8 cellular contexts compared by ENCODE assay signal in the genomic region with DNA sequence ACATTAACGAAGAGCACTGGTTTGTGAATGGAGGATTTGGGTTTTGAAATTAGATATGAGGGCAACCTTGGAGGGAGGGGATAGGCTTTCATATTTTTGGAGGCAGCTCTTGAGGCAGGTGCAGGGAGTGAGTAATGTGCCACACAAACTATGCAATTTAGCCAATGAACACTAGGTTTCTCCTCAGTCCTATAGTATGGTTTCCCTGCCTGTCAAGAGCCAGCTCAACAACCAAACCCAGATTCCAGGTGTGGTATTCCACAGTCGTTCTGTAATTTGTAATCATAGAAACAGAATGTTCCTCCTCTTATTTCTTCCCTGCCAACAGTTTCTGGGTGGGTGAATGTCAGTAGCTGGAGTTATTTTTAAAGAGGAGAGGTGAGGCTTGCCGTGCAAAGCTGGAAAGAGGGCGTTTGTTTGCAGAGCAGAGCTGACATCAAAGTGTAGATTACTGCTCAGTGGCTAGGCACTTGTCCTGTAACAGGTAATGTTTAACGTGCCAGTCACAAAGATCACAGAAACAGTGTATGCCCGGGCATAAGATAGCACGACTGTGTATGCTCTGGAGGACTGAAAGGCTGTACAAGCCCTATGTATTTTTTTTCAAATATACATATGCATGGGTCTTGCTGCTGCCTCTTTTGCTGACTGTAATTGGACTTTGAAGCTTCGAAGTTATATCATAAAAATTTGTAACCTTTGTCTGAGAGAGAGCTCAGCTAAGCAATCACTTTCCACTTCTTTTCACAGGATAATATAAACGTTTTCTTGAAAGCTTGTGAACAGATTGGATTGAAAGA.
DNase-seq lines count a peak whose midpoint lies in the region; ATAC-seq, FAIRE-seq and TF ChIP-seq lines count a peak whose summit lies in the region.

No MANE protein-coding gene starts in this region.

- peak overlapping the region in 1 of 2 experiments; percentile 49; a peak in 2 of 4 replicates for H3K4me3 ChIP-seq in Panc1 (ENCODE audit: low read depth in 2 of 2, low read length in 2 of 2)
- peak overlapping the region; percentile 25 to 53 (median 41) for H3K4me3 ChIP-seq in fibroblast of lung (replicated peaks in 1 of 4; ENCODE audit: control extremely low read depth in 1 of 4, insufficient read depth in 1 of 4, low read depth in 3 of 4, low read length in 4 of 4)
- peak overlapping the region; percentile 26 to 35 for H3K4me3 ChIP-seq in prostate gland

- peak; percentile 75 for TF ChIP-seq POLR2A in prostate gland (IDR thresholded peaks at IDR 0.05)

- H3K4me1 ChIP-seq in Panc1 (ENCODE audit: control insufficient read depth, insufficient read depth, low read length) = peaks cover 2% of the 10 kb centered on the region; the same call in 1 of the 2 replicates
- H3K4me1 ChIP-seq in fibroblast of lung (ENCODE audit: control insufficient read depth, extremely low read depth, insufficient read depth, low read length) = peaks cover 8% of the 10 kb centered on the region
- H3K4me1 ChIP-seq in prostate gland (replicated peaks) = no peaks in the 10 kb centered on the region

- ATAC-seq in HG03159 (IDR thresholded peaks at IDR 0.05; ENCODE audit: unreplicated experiment) (peak; percentile 59), Panc1 (peak; percentile 82), GM19023 (IDR thresholded peaks at IDR 0.05; ENCODE audit: unreplicated experiment) (no peak)

- no peak overlapping the region for H2AFZ ChIP-seq in fibroblast of lung (ENCODE audit: low read length)

- DNase-seq in stimulated activated CD4-positive, alpha-beta T cell treated with anti-CD3 and anti-CD28 coated beads, Interleukin-15, amount 100 ng/mL, for 24 hours = peak; percentile 5
- no peak for DNase-seq in stimulated activated CD4-positive, alpha-beta T cell treated with anti-CD3 and anti-CD28 coated beads, Interleukin-4, amount 100 ng/mL, for 4 hours
- no peak for DNase-seq in Panc1 (ENCODE audit: low read depth, low spot score)
- peak; percentile 26 to 35 for DNase-seq in fibroblast of lung (ENCODE audit: low read depth in 2 of 2)
- DNase-seq in prostate gland (ENCODE audit: low spot score) = peak; percentile 65
- no peak for DNase-seq in urothelium cell line (ENCODE audit: low spot score)

- peak overlapping the region; percentile 76 for H3K4me2 ChIP-seq in fibroblast of lung (ENCODE audit: extremely low read depth, insufficient read depth, low read length)

- in situ Hi-C loops in Panc1 (cut with HindIII; ENCODE audit: low pct_unique_long_range_greater_than_20kb, low sequenced_read_pairs) = no loop called here

- no peak overlapping the region for H3K9ac ChIP-seq in fibroblast of lung (ENCODE audit: insufficient read depth, low read length)

- H3K9me3 ChIP-seq in Panc1 (ENCODE audit: control insufficient read depth, insufficient read depth, low read depth, low read length) (no peaks in the 10 kb centered on the region), fibroblast of lung (ENCODE audit: control insufficient read depth, insufficient read depth, low read depth, low read length) (no peaks in the 10 kb centered on the region), prostate gland (no peaks in the 10 kb centered on the region)

- H3K36me3 ChIP-seq in Panc1 (ENCODE audit: control insufficient read depth, insufficient read depth, low read length) = no peaks in the 10 kb centered on the region
- no peaks in the 10 kb centered on the region for H3K36me3 ChIP-seq in fibroblast of lung (ENCODE audit: control insufficient read depth, insufficient read depth, low read length)
- H3K36me3 ChIP-seq in prostate gland = no peaks in the 10 kb centered on the region

- H3K27me3 ChIP-seq in Panc1 (ENCODE audit: control insufficient read depth, insufficient read depth, low read length) (no peaks in the 10 kb centered on the region), fibroblast of lung (ENCODE audit: control insufficient read depth, insufficient read depth, low read length) (no peaks in the 10 kb centered on the region), prostate gland (replicated peaks; ENCODE audit: insufficient read depth) (no peaks in the 10 kb centered on the region)

- no peak for FAIRE-seq in urothelium cell line (lab: Jason Lieb, UNC)

- no peak overlapping the region for H3K27ac ChIP-seq in Panc1 (ENCODE audit: low read length)
- H3K27ac ChIP-seq in fibroblast of lung (ENCODE audit: insufficient read depth, low read length) = peak overlapping the region; percentile 6
- H3K27ac ChIP-seq in prostate gland = peak overlapping the region; percentile 77 to 84

- CTCF ChIA-PET in Panc1 (lab: Charles Lee) = interaction anchor here (0.6 kb wide), 1 partner anchor 9 kb away, joined by 3 read pairs; no protein-coding TSS in a partner anchor

- peak; percentile 20; the same call in 1 of the 2 replicates for TF ChIP-seq CTCF in Panc1 (IDR thresholded peaks at IDR 0.05)
- no peak for TF ChIP-seq CTCF in fibroblast of lung (conservative IDR thresholded peaks at IDR 0.05 in 1 of 2, IDR thresholded peaks at IDR 0.05 in 1 of 2; ENCODE audit: low read depth in 1 of 2, low read length in 2 of 2)
- TF ChIP-seq CTCF in prostate gland (IDR thresholded peaks at IDR 0.05) = peak in 2 of 4 experiments; percentile 46 to 50

- intact Hi-C loops in Panc1 (cut with micrococcal nuclease; ENCODE audit: unreplicated experiment) (no loop called here), prostate gland (cut with DNase I) (no loop called here)

- WGBS in prostate gland = 11% methylated on average over 9 of the region's 9 CpGs

- BruUV-seq in Panc1 (replicated peaks; lab: Mats Ljungman, UMichigan) = no TSS peak

- H4K20me1 ChIP-seq in fibroblast of lung (ENCODE audit: control insufficient read depth, extremely low read depth, insufficient read depth, low read length) = no peaks in the 10 kb centered on the region

- peaks cover 66% of the 10 kb centered on the region for H3K79me2 ChIP-seq in fibroblast of lung (ENCODE audit: control insufficient read depth, insufficient read depth, low read length)

- POLR2A ChIA-PET in Panc1 (lab: Charles Lee) = interaction anchor here (0.7 kb wide), 1 partner anchor 91 kb away, joined by 3 read pairs; no protein-coding TSS in a partner anchor

Comparison
In these comparisons a context has a peak if more than half of its experiments do, and no peak if none do; other contexts are left out.
1. DNase-seq: peak in stimulated activated CD4-positive, alpha-beta T cell treated with anti-CD3 and anti-CD28 coated beads, Interleukin-15, amount 100 ng/mL, for 24 hours (single experiment), fibroblast of lung (2 of 2) and prostate gland (single experiment); none in stimulated activated CD4-positive, alpha-beta T cell treated with anti-CD3 and anti-CD28 coated beads, Interleukin-4, amount 100 ng/mL, for 4 hours (0 of 2), Panc1 (single experiment) and urothelium cell line (single experiment).